Comparison of ENCODE assay signal across 34 cellular contexts in the genomic region with DNA sequence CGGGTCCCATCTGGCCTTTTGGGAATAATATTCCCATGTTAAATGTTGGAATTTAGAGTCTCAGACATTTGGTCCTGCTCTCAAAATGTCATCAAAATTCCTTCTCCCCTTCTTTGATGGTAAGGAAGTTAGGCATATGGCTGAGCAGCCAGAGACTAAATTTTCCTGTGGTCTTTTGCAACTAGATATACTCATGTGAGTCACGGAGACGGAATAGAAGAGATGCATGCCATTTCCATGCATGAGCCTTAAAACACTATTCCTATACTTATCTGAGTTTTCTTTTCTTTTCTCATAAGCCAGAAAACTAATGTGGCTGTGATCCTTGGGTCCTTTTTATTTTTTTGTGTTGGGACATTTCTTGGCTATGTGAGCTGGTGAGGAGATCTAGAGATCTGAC.
"Had no signal": no experiment of that assay in that cellular context is flagged by ENCODE, and none has a peak within 500 bp of the region (broad histone marks: within the 10 kb centered on the region; RNA-seq: fewer than 3 reads in every experiment).

No MANE protein-coding gene starts in this region.

- H3K4me2 ChIP-seq: KMS-11 had no signal

- DNase-seq: Karpas-422, Kasumi-1, KG1, MG63, MM.1S, MV-4-11, NCI-H1048, NCI-H1092, NCI-H1092 treated with DMSO at 0.1 percent for 48 hours, NCI-H1105, NCI-H1105 treated with DMSO at 0.1 percent for 48 hours, NCI-H1417, NCI-H1417 treated with DMSO at 0.1 percent for 48 hours, NCI-H1436, NCI-H1436 treated with DMSO at 0.1 percent for 48 hours, NCI-H146, NCI-H1694, NCI-H1694 treated with DMSO at 0.1 percent for 48 hours, NCI-H187, NCI-H187 treated with DMSO at 0.1 percent for 48 hours, NCI-H1930, NCI-H2029, NCI-H2029 treated with DMSO at 0.1 percent for 48 hours, NCI-H2081, NCI-H2081 treated with DMSO at 0.1 percent for 48 hours, NCI-H2107, NCI-H2171, NCI-H2227 treated with DMSO at 0.1 percent for 48 hours, NCI-H226, NCI-H345, NCI-H446, NCI-H446 treated with DMSO at 0.1 percent for 48 hours, NCI-H510A had no signal

- H3K9ac ChIP-seq: KMS-11 had no signal

- H3K27me3 ChIP-seq: MG63 had no signal

- H3K4me3 ChIP-seq: MG63 had no signal

- H3K36me3 ChIP-seq: MG63 had no signal

- H3K27ac ChIP-seq: KMS-11 had no signal

- H3K9me3 ChIP-seq: MG63 had no signal
